9 cellular contexts compared by ENCODE assay signal in the genomic region with DNA sequence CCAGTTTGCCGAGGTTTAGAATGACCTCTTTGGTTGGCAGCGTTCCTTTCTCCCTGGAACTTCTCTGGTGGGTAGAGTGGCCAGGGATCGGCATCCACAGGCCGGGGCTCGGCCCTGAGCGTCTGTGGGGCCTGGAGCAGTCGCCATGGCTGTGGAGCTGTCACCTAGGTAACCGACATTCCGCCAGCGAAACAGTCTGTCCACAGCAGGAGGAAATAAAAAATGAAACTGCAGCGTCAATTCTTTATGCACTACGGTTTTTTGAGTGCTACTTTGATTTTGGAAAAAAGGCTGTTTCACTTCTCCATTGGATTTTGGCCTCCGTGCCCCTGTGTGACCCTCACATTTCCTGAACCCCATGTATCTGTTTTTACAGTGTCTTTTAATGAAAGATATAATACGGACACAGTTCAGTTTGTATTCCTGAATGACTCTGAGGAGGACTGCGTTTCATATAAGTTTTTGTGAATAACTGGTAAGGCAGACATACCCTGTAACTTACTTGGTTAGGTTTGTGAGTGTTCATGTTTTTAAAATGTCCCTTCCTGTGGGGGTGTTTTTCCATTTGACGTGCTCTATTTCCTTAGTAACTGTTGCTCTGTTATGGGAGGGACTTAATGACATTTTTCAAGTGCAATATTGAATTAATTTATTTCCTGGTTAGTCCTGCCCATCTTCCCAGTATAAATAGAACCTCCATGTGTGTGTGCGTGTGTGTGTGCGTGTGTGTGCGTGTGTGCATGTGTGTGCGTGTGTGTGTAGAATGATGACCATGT.
DNase-seq lines count a peak whose midpoint lies in the region; ATAC-seq and TF ChIP-seq lines count a peak whose summit lies in the region.
"Had no signal": no experiment of that assay in that cellular context is flagged by ENCODE, and none has a peak within 500 bp of the region (broad histone marks: within the 10 kb centered on the region; RNA-seq: fewer than 3 reads in every experiment).

No MANE protein-coding gene starts in this region.

- H3K27ac ChIP-seq in SJSA1 (peak overlapping the region; percentile 74), cingulate gyrus (ENCODE audit: low read depth, low read length) (peak overlapping the region; percentile 78)

- H3K36me3 ChIP-seq in BE2C (no peaks in the 10 kb centered on the region), SJSA1 (no peaks in the 10 kb centered on the region)

- intact Hi-C loops in left colon (cut with DNase I, micrococcal nuclease): no loop called here

- peak overlapping the region; percentile 31 for H3K4me3 ChIP-seq in BE2C (ENCODE audit: low read depth, low read length)
- H3K4me3 ChIP-seq in SJSA1: no peak overlapping the region

- TF ChIP-seq CTCF in BE2C (IDR thresholded peaks at IDR 0.05; ENCODE audit: low read depth, low read length): no peak

- H3K9me3 ChIP-seq in BE2C: no peaks in the 10 kb centered on the region
- no peaks in the 10 kb centered on the region for H3K9me3 ChIP-seq in SJSA1 (replicated peaks)

- peak; percentile 82 for ATAC-seq in left colon
- ATAC-seq in HG02798 (IDR thresholded peaks at IDR 0.05; ENCODE audit: poor library complexity, unreplicated experiment): no peak
- ATAC-seq: HCT116 had no signal

- no peak for DNase-seq in BE2C
- DNase-seq in GM19238 (ENCODE audit: insufficient read length, low spot score): peak; percentile 47
- DNase-seq in SJSA1 (ENCODE audit: low read depth in 1 of 2, low spot score in 2 of 2): peak in 1 of 2 experiments; percentile 20
- DNase-seq in left colon: peak; percentile 62 to 77
- peak; percentile 31 to 82 (median 56) for DNase-seq in stimulated activated naive CD4-positive, alpha-beta T cell (lab: John Stamatoyannopoulos, UW)
- no peak for DNase-seq in inferior parietal cortex (ENCODE audit: extremely low spot score)

- H3K27me3 ChIP-seq in BE2C (no peaks in the 10 kb centered on the region), SJSA1 (replicated peaks) (no peaks in the 10 kb centered on the region)

- no peaks in the 10 kb centered on the region for H3K4me1 ChIP-seq in BE2C
- H3K4me1 ChIP-seq in SJSA1 (replicated peaks): peaks cover 14% of the 10 kb centered on the region

Comparison
In these comparisons a context has a peak if more than half of its experiments do, and no peak if none do; other contexts are left out.
1. DNase-seq: peak in GM19238 (single experiment), left colon (2 of 2) and stimulated activated naive CD4-positive, alpha-beta T cell (6 of 6); none in BE2C (single experiment) and inferior parietal cortex (single experiment).